11 cellular contexts compared by ENCODE assay signal in genomic region chr20:21074605-21075336, GRCh38. TPM values are rescaled to one million over a fixed set of nuclear protein-coding genes. Genes with fewer than 3 reads are reported as not detected.
DNase-seq lines count a peak whose midpoint lies in the region; ATAC-seq and TF ChIP-seq lines count a peak whose summit lies in the region.
"Had no signal": no experiment of that assay in that cellular context is flagged by ENCODE, and none has a peak within 500 bp of the region (broad histone marks: within the 10 kb centered on the region; RNA-seq: fewer than 3 reads in every experiment).

No MANE protein-coding gene starts in this region.

- no peak overlapping the region for H3K4me2 ChIP-seq in hepatocyte

- H3K9me3 ChIP-seq in hepatocyte (ENCODE audit: low read depth): no peaks in the 10 kb centered on the region
- H3K9me3 ChIP-seq: neutrophil had no signal

- no peaks in the 10 kb centered on the region for H3K4me1 ChIP-seq in hepatocyte (ENCODE audit: insufficient read depth)

- ATAC-seq in GM18505 (IDR thresholded peaks at IDR 0.05; ENCODE audit: unreplicated experiment) (peak; percentile 98), GM21526 (IDR thresholded peaks at IDR 0.05; ENCODE audit: low FRiP score, unreplicated experiment) (peak; percentile 91), HG03342 (IDR thresholded peaks at IDR 0.05; ENCODE audit: unreplicated experiment) (peak; percentile 99)

- DNase-seq in SK-MEL-5 (ENCODE audit: low read depth, low spot score): peak; percentile 39
- no peak for DNase-seq in stimulated activated CD4-positive, alpha-beta T cell treated with anti-CD3 and anti-CD28 coated beads, Interleukin-15, amount 100 ng/mL, for 24 hours
- no peak for DNase-seq in NCI-H82 treated with DMSO at 0.1 percent for 48 hours (lab: John Stamatoyannopoulos, UW; ENCODE audit: unreplicated experiment)
- DNase-seq in activated CD4-positive, CD25-positive, alpha-beta regulatory T cell (lab: John Stamatoyannopoulos, UW): no peak
- no peak for DNase-seq in hepatocyte (ENCODE audit: low spot score)
- DNase-seq: activated T-cell treated with anti-CD3 and anti-CD28 coated beads, Interleukin-2, amount 50 U/mL, for 72 hours; NCI-H526 had no signal

- H3K79me2 ChIP-seq in hepatocyte: no peaks in the 10 kb centered on the region

- H4K20me1 ChIP-seq in hepatocyte (ENCODE audit: insufficient read depth, poor library complexity, severe bottlenecking): no peaks in the 10 kb centered on the region

- no peak overlapping the region for H2AFZ ChIP-seq in hepatocyte

- in situ Hi-C loops in SK-MEL-5 (cut with HindIII; ENCODE audit: low pct_unique_long_range_greater_than_20kb, low sequenced_read_pairs): no loop called here

- no peak for TF ChIP-seq POLR2A in GM18505 (IDR thresholded peaks at IDR 0.05; ENCODE audit: borderline replicate concordance, extremely low read depth, insufficient read depth, insufficient read length)

- no peak for TF ChIP-seq CTCF in hepatocyte (IDR thresholded peaks at IDR 0.05; ENCODE audit: poor library complexity)

- H3K27me3 ChIP-seq in hepatocyte: no peaks in the 10 kb centered on the region

- H3K36me3 ChIP-seq in hepatocyte (replicated peaks; ENCODE audit: insufficient read depth, low read depth): no peaks in the 10 kb centered on the region
- H3K36me3 ChIP-seq: neutrophil had no signal

- 89% methylated on average over 12 of the region's 12 CpGs for WGBS in hepatocyte (ENCODE audit: low lambda C conversion rate, missing lambda C conversion rate)

- H3K27ac ChIP-seq in hepatocyte: no peak overlapping the region
- H3K27ac ChIP-seq: neutrophil had no signal

- H3K9me2 ChIP-seq in hepatocyte (replicated peaks; ENCODE audit: insufficient read depth): no peaks in the 10 kb centered on the region

- H3K4me3 ChIP-seq in hepatocyte: no peak overlapping the region

RNA-seq across cellular contexts. Expression of gene LINC00237, which starts 31.4 kb away (rescaled TPM):
- total RNA-seq in SK-MEL-5 (2014; rRNA removed; shearing (Covaris generic)): not detected in 2 replicates
- polyA plus RNA-seq in SK-MEL-5 (2015; cell fraction: cytosol; rRNA removed): not detected in 2 replicates
- polyA plus RNA-seq in SK-MEL-5 (2015; cell fraction: nucleus; rRNA removed): not detected in 2 replicates
- total RNA-seq in hepatocyte: not detected in 2 replicates
- polyA plus RNA-seq in hepatocyte: not detected in 2 replicates

RNA-seq across cellular contexts. Expression of gene KIZ, which starts 51.1 kb away (rescaled TPM):
- total RNA-seq in SK-MEL-5 (2014; rRNA removed; shearing (Covaris generic)): 16.5 and 18.9 TPM in 2 replicates
- 7.5 and 7.7 TPM in 2 replicates for polyA plus RNA-seq in SK-MEL-5 (2015; cell fraction: cytosol; rRNA removed)
- polyA plus RNA-seq in SK-MEL-5 (2015; cell fraction: nucleus; rRNA removed): 32.2 and 49.7 TPM in 2 replicates
- 6.9 and 13.5 TPM in 2 replicates for total RNA-seq in hepatocyte
- polyA plus RNA-seq in hepatocyte: 11.7 and 15.4 TPM in 2 replicates
